ENCODE assay signal across 12 cellular contexts in the genomic region with DNA sequence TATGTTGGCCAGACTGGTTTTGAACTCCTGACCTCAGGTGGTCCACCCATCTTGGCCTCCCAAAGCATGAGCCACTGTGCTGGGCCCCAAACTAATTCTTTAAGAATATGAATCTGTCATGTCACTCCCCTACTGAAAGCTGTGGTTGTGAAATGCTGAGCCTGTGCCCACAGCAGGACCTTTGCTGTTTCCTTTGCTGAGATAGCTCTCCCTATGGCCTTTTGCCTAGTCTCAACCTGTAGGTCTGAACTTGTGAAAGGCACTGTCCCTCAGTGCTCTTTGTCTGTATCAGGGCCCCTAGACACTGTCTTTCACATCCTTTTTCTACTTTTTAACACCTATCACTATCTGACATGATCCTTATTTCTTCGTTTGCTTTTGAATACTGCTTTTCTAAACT.
DNase-seq lines count a peak whose midpoint lies in the region; ATAC-seq lines count a peak whose summit lies in the region.
"Had no signal": no experiment of that assay in that cellular context is flagged by ENCODE, and none has a peak within 500 bp of the region (broad histone marks: within the 10 kb centered on the region; RNA-seq: fewer than 3 reads in every experiment).

No MANE protein-coding gene starts in this region.

- ATAC-seq in GM18508 (IDR thresholded peaks at IDR 0.05; ENCODE audit: insufficient read depth, unreplicated experiment) (peak; percentile 88), GM21367 (IDR thresholded peaks at IDR 0.05; ENCODE audit: unreplicated experiment) (peak; percentile 95), HG03045 (IDR thresholded peaks at IDR 0.05; ENCODE audit: unreplicated experiment) (peak; percentile 79)
- ATAC-seq: heart left ventricle had no signal

- DNase-seq in NOMO-1 treated with dmso at 0.1 percent for 144 hours (lab: John Stamatoyannopoulos, UW; ENCODE audit: unreplicated experiment) = peak; percentile 44
- no peak for DNase-seq in HCEC 1CT
- DNase-seq in islet precursor cell = no peak
- no peak for DNase-seq in activated CD4-positive, CD25-positive, alpha-beta regulatory T cell (lab: John Stamatoyannopoulos, UW)
- no peak for DNase-seq in NCI-H69 (lab: John Stamatoyannopoulos, UW)
- DNase-seq: activated effector memory CD4-positive, alpha-beta T cell treated with anti-CD3 and anti-CD28 coated beads, Interleukin-2, amount 50 U/mL, for 16 hours; heart left ventricle; Kasumi-1; sigmoid colon had no signal
